Comparison of ENCODE assay signal across 32 cellular contexts in the genomic region with DNA sequence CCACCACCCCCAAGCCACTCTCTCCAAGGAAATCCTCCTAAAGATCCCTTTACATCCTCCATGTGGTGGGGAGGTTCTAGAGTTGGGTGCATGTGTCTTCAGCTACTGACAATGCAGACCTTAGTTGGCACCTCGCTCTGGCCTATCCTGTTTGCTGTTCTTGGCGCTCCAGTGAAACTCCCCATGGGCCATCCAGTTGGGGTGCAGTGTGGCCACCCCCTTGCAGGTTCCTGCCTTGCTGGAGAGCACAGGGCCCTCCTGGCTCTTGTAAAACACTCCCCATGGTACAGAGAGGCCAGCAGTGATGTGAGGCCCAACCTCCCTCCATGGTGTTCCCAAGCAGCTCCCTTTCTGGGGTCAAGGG. TPM values are rescaled to one million over a fixed set of nuclear protein-coding genes. Genes with fewer than 3 reads are reported as not detected.
"Had no signal": no experiment of that assay in that cellular context is flagged by ENCODE, and none has a peak within 500 bp of the region (broad histone marks: within the 10 kb centered on the region; RNA-seq: fewer than 3 reads in every experiment).

No MANE protein-coding gene starts in this region.

- H3K4me3 Mint-ChIP-seq: activated CD4-positive, alpha-beta memory T cell treated with anti-CD3 and anti-CD28 coated beads for 36 hours; activated T-cell treated with anti-CD3 and anti-CD28 coated beads, Interleukin-2, amount 50 U/mL, for 24 hours; activated T-helper 17 cell treated with anti-CD3 and anti-CD28 coated beads, Interleukin-2, amount 50 U/mL, for 72 hours; dendritic cell treated with granulocyte-macrophage colony-stimulating factor and Interleukin-4, amounts not matched to agents 40 ng/mL and 50 ng/mL, for 4 days; natural killer cell had no signal

- H3K9me3 Mint-ChIP-seq: activated T-cell treated with anti-CD3 and anti-CD28 coated beads, Interleukin-2, amount 50 U/mL, for 24 hours; dendritic cell treated with granulocyte-macrophage colony-stimulating factor and Interleukin-4, amounts not matched to agents 40 ng/mL and 50 ng/mL, for 4 days; natural killer cell had no signal

- H3K36me3 ChIP-seq: breast epithelium, esophagus squamous epithelium had no signal

- H3K27ac Mint-ChIP-seq: activated CD4-positive, alpha-beta memory T cell treated with anti-CD3 and anti-CD28 coated beads for 36 hours; activated naive CD4-positive, alpha-beta T cell treated with anti-CD3 and anti-CD28 coated beads, Interleukin-2, amount 50 U/mL, for 72 hours; activated T-cell treated with anti-CD3 and anti-CD28 coated beads, Interleukin-2, amount 50 U/mL, for 24 hours; activated T-helper 17 cell treated with anti-CD3 and anti-CD28 coated beads, Interleukin-2, amount 50 U/mL, for 72 hours; dendritic cell treated with granulocyte-macrophage colony-stimulating factor and Interleukin-4, amounts not matched to agents 40 ng/mL and 50 ng/mL, for 4 days; natural killer cell; progenitor cell of endocrine pancreas had no signal

- H3K4me1 ChIP-seq: breast epithelium, tibial nerve had no signal

- H3K27me3 ChIP-seq: breast epithelium, esophagus squamous epithelium, tibial nerve had no signal

- H3K27ac ChIP-seq: breast epithelium, epithelial cell of prostate, esophagus squamous epithelium, tibial nerve had no signal

- H3K36me3 Mint-ChIP-seq: activated CD4-positive, alpha-beta memory T cell treated with anti-CD3 and anti-CD28 coated beads for 36 hours; natural killer cell had no signal

- H3K4me2 ChIP-seq: smooth muscle cell had no signal

- H3K9me3 ChIP-seq: breast epithelium, esophagus squamous epithelium had no signal

- H3K27me3 Mint-ChIP-seq: activated T-cell treated with anti-CD3 and anti-CD28 coated beads, Interleukin-2, amount 50 U/mL, for 24 hours; activated T-helper 17 cell treated with anti-CD3 and anti-CD28 coated beads, Interleukin-2, amount 50 U/mL, for 72 hours had no signal

- DNase-seq: activated CD4-positive, alpha-beta memory T cell treated with anti-CD3 and anti-CD28 coated beads for 36 hours; activated CD4-positive, alpha-beta T cell treated with anti-CD3 and anti-CD28 coated beads for 48 hours; activated CD8-positive, alpha-beta memory T cell treated with anti-CD3 and anti-CD28 coated beads, Interleukin-2, amount 50 U/mL, for 48 hours; activated naive CD4-positive, alpha-beta T cell; activated T-cell treated with anti-CD3 and anti-CD28 coated beads, Interleukin-2, amount 50 U/mL, for 24 hours; central memory CD4-positive, alpha-beta T cell; effector CD4-positive, alpha-beta T cell; esophagus squamous epithelium; left cardiac atrium; left ventricle myocardium superior; midbrain; natural killer cell; retina; stimulated activated CD4-positive, alpha-beta T cell treated with anti-CD3 and anti-CD28 coated beads, Interleukin-1b, Interleukin-23, amount 100 ng/mL, for 48 hours; stimulated activated CD4-positive, alpha-beta T cell treated with anti-CD3 and anti-CD28 coated beads, Interleukin-4, amount 100 ng/mL, for 4 hours; stimulated activated CD8-positive, alpha-beta memory T cell treated with anti-CD3 and anti-CD28 coated beads, Interleukin-4, amount 100 ng/mL, for 48 hours; stimulated activated naive CD4-positive, alpha-beta T cell had no signal

- H3K4me1 Mint-ChIP-seq: activated T-helper 17 cell treated with anti-CD3 and anti-CD28 coated beads, Interleukin-2, amount 50 U/mL, for 72 hours; natural killer cell had no signal

- H3K4me3 ChIP-seq: breast epithelium, esophagus squamous epithelium, smooth muscle cell, tibial nerve had no signal

- ATAC-seq: activated CD4-positive, CD25-positive, alpha-beta regulatory T cell treated with anti-CD3 and anti-CD28 coated beads, Interleukin-2, amount 50 U/mL, for 24 hours; activated naive CD4-positive, alpha-beta T cell treated with anti-CD3 and anti-CD28 coated beads, Interleukin-2, amount 50 U/mL, for 72 hours; activated T-helper 17 cell treated with anti-CD3 and anti-CD28 coated beads, Interleukin-2, amount 50 U/mL, for 72 hours; left ventricle myocardium superior; sciatic nerve had no signal

RNA-seq across cellular contexts. Expression of a gene that starts 22.7 kb away (rescaled TPM):
- total RNA-seq: activated CD4-positive, alpha-beta memory T cell treated with anti-CD3 and anti-CD28 coated beads for 36 hours; activated CD8-positive, alpha-beta memory T cell treated with anti-CD3 and anti-CD28 coated beads for 36 hours; activated naive CD4-positive, alpha-beta T cell treated with anti-CD3 and anti-CD28 coated beads, Interleukin-2, amount 50 U/mL, for 72 hours; activated T-helper 17 cell treated with anti-CD3 and anti-CD28 coated beads, Interleukin-2, amount 50 U/mL, for 72 hours; breast epithelium; esophagus squamous epithelium; left cardiac atrium; left ventricle myocardium superior; lung microvascular endothelial cell; natural killer cell; osteocyte; progenitor cell of endocrine pancreas; sciatic nerve; smooth muscle cell; T-helper 1 cell treated with Interleukin-12 subunit alpha and Interleukin-12 subunit beta and Interleukin-4 antibody, amounts not matched to agents 30 ng/mL and 1 ng/mL, for 36 hours; tibial nerve; urinary bladder had no signal
- polyA plus RNA-seq: smooth muscle cell, urinary bladder had no signal
